ENCODE assay signal across 1 cellular context in the genomic region with DNA sequence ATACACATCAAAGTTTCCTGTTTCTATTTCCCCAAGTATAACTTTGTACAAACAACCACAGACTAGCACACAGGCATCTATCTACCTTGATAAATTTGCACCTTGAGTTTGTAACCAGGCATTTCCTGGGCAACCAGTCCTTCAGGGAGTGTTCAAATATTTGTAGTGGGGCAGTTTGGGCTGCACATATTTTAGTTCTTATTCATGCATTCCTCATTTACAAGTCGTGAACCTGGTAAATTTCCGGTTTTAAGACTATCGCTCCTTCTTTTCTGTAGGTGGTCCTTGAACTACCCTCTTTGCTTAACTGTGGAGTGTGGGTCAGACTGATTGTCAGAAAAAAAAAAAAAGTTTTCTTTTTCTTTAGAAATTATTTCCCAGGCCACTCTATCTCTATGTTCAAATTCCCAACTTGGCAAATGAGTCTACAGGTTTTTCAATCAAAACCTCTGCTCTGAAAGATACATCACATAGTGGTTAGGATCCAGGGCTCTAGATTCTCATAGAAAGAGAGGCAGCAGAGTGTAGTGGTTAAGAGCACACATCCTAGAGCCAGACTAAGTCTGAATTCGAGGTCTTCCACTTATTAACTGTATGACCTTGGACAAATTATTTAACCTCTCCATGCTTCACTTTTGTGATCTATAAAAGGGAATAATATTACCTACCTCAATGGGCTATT.
TF ChIP-seq lines count a peak whose summit lies in the region.

No MANE protein-coding gene starts in this region.

TF ChIP-seq in HepG2, 621 proteins besides CTCF, POLR2A, EP300 and RAD21 (continued from another document and continues in another):
- TF ChIP-seq, protein P1, sequence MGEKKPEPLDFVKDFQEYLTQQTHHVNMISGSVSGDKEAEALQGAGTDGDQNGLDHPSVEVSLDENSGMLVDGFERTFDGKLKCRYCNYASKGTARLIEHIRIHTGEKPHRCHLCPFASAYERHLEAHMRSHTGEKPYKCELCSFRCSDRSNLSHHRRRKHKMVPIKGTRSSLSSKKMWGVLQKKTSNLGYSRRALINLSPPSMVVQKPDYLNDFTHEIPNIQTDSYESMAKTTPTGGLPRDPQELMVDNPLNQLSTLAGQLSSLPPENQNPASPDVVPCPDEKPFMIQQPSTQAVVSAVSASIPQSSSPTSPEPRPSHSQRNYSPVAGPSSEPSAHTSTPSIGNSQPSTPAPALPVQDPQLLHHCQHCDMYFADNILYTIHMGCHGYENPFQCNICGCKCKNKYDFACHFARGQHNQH (CRISPR knock-in tag; IDR thresholded peaks at IDR 0.05) = peak; percentile 80; the same call in 1 of the 2 replicates
- TF ChIP-seq SMAD3 (CRISPR knock-in tag; IDR thresholded peaks at IDR 0.05) (peak; percentile 47; the same call in 1 of the 2 replicates), MAF1 (CRISPR knock-in tag; IDR thresholded peaks at IDR 0.05; ENCODE audit: borderline replicate concordance) (no peak), ZNF510 (CRISPR knock-in tag; IDR thresholded peaks at IDR 0.05; ENCODE audit: low read depth) (no peak), ZNF841 (CRISPR knock-in tag; IDR thresholded peaks at IDR 0.05; ENCODE audit: borderline replicate concordance) (no peak), HOXD1 (CRISPR knock-in tag; IDR thresholded peaks at IDR 0.05) (no peak), AHR (CRISPR knock-in tag; IDR thresholded peaks at IDR 0.05) (no peak), ZNF577 (CRISPR knock-in tag; IDR thresholded peaks at IDR 0.05; ENCODE audit: borderline replicate concordance, low read depth) (no peak), ZNF10 (CRISPR knock-in tag; IDR thresholded peaks at IDR 0.05; ENCODE audit: borderline replicate concordance, low read depth) (no peak), HOXA5 (CRISPR knock-in tag; IDR thresholded peaks at IDR 0.05) (no peak), POGZ (CRISPR knock-in tag; IDR thresholded peaks at IDR 0.05) (peak; percentile 73), FOXK2 (IDR thresholded peaks at IDR 0.05) (no peak), ZNF790 (CRISPR knock-in tag; IDR thresholded peaks at IDR 0.05; ENCODE audit: borderline replicate concordance) (no peak), CREB1 (IDR thresholded peaks at IDR 0.05) (no peak), CREB1 (CRISPR knock-in tag; IDR thresholded peaks at IDR 0.05) (peak; percentile 48), RFX1 (IDR thresholded peaks at IDR 0.05) (peak; percentile 38; the same call in 1 of the 2 replicates), FOXO1 (CRISPR knock-in tag; IDR thresholded peaks at IDR 0.05) (peak; percentile 40; the same call in 1 of the 2 replicates), TMF1 (CRISPR knock-in tag; IDR thresholded peaks at IDR 0.05; ENCODE audit: low read depth) (no peak), ZBTB7A (CRISPR knock-in tag; IDR thresholded peaks at IDR 0.05) (no peak), SALL2 (CRISPR knock-in tag; IDR thresholded peaks at IDR 0.05) (0 out of 2 replicates have a peak, but pooled peaks have one; percentile 23), SMARCC2 (IDR thresholded peaks at IDR 0.05) (no peak), ISL2 (CRISPR knock-in tag; IDR thresholded peaks at IDR 0.05) (peak; percentile 87), ZNF562 (CRISPR knock-in tag; IDR thresholded peaks at IDR 0.05; ENCODE audit: borderline replicate concordance) (no peak), MTA3 (CRISPR knock-in tag; IDR thresholded peaks at IDR 0.05) (no peak), ZNF121 (CRISPR knock-in tag; IDR thresholded peaks at IDR 0.05) (no peak), NCOA1 (CRISPR knock-in tag; IDR thresholded peaks at IDR 0.05) (no peak), KDM1A (CRISPR knock-in tag; IDR thresholded peaks at IDR 0.05) (no peak), CREM (IDR thresholded peaks at IDR 0.05) (peak; percentile 71; the same call in 1 of the 2 replicates), CREM (CRISPR knock-in tag; IDR thresholded peaks at IDR 0.05) (no peak), KMT2A (CRISPR knock-in tag; IDR thresholded peaks at IDR 0.05) (no peak), ZNF747 (CRISPR knock-in tag; IDR thresholded peaks at IDR 0.05; ENCODE audit: borderline replicate concordance) (no peak)
- TF ChIP-seq, protein P2, sequence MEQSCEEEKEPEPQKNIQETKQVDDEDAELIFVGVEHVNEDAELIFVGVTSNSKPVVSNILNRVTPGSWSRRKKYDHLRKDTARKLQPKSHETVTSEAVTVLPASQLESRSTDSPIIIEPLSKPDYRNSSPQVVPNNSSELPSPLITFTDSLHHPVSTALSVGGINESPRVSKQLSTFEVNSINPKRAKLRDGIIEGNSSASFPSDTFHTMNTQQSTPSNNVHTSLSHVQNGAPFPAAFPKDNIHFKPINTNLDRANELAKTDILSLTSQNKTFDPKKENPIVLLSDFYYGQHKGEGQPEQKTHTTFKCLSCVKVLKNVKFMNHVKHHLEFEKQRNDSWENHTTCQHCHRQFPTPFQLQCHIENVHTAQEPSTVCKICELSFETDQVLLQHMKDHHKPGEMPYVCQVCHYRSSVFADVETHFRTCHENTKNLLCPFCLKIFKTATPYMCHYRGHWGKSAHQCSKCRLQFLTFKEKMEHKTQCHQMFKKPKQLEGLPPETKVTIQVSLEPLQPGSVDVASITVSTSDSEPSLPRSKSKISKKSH (CRISPR knock-in tag; IDR thresholded peaks at IDR 0.05; ENCODE audit: borderline replicate concordance) = no peak
- TF ChIP-seq, protein P3, sequence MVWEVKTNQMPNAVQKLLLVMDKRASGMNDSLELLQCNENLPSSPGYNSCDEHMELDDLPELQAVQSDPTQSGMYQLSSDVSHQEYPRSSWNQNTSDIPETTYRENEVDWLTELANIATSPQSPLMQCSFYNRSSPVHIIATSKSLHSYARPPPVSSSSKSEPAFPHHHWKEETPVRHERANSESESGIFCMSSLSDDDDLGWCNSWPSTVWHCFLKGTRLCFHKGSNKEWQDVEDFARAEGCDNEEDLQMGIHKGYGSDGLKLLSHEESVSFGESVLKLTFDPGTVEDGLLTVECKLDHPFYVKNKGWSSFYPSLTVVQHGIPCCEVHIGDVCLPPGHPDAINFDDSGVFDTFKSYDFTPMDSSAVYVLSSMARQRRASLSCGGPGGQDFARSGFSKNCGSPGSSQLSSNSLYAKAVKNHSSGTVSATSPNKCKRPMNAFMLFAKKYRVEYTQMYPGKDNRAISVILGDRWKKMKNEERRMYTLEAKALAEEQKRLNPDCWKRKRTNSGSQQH (CRISPR knock-in tag; IDR thresholded peaks at IDR 0.05; ENCODE audit: low read depth) = no peak
- TF ChIP-seq, protein P4, sequence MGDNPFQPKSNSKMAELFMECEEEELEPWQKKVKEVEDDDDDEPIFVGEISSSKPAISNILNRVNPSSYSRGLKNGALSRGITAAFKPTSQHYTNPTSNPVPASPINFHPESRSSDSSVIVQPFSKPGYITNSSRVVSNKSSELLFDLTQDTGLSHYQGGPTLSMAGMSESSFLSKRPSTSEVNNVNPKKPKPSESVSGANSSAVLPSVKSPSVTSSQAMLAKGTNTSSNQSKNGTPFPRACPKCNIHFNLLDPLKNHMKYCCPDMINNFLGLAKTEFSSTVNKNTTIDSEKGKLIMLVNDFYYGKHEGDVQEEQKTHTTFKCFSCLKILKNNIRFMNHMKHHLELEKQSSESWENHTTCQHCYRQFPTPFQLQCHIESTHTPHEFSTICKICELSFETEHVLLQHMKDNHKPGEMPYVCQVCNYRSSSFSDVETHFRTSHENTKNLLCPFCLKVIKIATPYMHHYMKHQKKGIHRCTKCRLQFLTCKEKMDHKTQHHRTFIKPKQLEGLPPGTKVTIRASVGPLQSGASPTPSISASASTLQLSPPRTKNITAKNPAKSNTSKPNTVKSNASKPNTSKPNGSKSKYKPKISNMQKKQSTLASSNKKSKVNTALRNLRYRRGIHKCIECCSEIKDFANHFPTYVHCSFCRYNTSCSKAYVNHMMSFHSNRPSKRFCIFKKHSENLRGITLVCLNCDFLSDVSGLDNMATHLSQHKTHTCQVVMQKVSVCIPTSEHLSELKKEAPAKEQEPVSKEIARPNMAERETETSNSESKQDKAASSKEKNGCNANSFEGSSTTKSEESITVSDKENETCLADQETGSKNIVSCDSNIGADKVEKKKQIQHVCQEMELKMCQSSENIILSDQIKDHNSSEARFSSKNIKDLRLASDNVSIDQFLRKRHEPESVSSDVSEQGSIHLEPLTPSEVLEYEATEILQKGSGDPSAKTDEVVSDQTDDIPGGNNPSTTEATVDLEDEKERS (CRISPR knock-in tag; IDR thresholded peaks at IDR 0.05) = peak; percentile 68; the same call in 1 of the 2 replicates
- TF ChIP-seq, protein P5, sequence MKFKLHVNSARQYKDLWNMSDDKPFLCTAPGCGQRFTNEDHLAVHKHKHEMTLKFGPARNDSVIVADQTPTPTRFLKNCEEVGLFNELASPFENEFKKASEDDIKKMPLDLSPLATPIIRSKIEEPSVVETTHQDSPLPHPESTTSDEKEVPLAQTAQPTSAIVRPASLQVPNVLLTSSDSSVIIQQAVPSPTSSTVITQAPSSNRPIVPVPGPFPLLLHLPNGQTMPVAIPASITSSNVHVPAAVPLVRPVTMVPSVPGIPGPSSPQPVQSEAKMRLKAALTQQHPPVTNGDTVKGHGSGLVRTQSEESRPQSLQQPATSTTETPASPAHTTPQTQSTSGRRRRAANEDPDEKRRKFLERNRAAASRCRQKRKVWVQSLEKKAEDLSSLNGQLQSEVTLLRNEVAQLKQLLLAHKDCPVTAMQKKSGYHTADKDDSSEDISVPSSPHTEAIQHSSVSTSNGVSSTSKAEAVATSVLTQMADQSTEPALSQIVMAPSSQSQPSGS (CRISPR knock-in tag; IDR thresholded peaks at IDR 0.05) = peak; percentile 98
- TF ChIP-seq, protein P6, sequence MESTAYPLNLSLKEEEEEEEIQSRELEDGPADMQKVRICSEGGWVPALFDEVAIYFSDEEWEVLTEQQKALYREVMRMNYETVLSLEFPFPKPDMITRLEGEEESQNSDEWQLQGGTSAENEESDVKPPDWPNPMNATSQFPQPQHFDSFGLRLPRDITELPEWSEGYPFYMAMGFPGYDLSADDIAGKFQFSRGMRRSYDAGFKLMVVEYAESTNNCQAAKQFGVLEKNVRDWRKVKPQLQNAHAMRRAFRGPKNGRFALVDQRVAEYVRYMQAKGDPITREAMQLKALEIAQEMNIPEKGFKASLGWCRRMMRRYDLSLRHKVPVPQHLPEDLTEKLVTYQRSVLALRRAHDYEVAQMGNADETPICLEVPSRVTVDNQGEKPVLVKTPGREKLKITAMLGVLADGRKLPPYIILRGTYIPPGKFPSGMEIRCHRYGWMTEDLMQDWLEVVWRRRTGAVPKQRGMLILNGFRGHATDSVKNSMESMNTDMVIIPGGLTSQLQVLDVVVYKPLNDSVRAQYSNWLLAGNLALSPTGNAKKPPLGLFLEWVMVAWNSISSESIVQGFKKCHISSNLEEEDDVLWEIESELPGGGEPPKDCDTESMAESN (CRISPR knock-in tag; conservative IDR thresholded peaks at IDR 0.05) = no peak
- TF ChIP-seq, protein P7, sequence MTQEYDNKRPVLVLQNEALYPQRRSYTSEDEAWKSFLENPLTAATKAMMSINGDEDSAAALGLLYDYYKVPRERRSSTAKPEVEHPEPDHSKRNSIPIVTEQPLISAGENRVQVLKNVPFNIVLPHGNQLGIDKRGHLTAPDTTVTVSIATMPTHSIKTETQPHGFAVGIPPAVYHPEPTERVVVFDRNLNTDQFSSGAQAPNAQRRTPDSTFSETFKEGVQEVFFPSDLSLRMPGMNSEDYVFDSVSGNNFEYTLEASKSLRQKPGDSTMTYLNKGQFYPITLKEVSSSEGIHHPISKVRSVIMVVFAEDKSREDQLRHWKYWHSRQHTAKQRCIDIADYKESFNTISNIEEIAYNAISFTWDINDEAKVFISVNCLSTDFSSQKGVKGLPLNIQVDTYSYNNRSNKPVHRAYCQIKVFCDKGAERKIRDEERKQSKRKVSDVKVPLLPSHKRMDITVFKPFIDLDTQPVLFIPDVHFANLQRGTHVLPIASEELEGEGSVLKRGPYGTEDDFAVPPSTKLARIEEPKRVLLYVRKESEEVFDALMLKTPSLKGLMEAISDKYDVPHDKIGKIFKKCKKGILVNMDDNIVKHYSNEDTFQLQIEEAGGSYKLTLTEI (CRISPR knock-in tag; conservative IDR thresholded peaks at IDR 0.05) = no peak
- TF ChIP-seq, protein P8, sequence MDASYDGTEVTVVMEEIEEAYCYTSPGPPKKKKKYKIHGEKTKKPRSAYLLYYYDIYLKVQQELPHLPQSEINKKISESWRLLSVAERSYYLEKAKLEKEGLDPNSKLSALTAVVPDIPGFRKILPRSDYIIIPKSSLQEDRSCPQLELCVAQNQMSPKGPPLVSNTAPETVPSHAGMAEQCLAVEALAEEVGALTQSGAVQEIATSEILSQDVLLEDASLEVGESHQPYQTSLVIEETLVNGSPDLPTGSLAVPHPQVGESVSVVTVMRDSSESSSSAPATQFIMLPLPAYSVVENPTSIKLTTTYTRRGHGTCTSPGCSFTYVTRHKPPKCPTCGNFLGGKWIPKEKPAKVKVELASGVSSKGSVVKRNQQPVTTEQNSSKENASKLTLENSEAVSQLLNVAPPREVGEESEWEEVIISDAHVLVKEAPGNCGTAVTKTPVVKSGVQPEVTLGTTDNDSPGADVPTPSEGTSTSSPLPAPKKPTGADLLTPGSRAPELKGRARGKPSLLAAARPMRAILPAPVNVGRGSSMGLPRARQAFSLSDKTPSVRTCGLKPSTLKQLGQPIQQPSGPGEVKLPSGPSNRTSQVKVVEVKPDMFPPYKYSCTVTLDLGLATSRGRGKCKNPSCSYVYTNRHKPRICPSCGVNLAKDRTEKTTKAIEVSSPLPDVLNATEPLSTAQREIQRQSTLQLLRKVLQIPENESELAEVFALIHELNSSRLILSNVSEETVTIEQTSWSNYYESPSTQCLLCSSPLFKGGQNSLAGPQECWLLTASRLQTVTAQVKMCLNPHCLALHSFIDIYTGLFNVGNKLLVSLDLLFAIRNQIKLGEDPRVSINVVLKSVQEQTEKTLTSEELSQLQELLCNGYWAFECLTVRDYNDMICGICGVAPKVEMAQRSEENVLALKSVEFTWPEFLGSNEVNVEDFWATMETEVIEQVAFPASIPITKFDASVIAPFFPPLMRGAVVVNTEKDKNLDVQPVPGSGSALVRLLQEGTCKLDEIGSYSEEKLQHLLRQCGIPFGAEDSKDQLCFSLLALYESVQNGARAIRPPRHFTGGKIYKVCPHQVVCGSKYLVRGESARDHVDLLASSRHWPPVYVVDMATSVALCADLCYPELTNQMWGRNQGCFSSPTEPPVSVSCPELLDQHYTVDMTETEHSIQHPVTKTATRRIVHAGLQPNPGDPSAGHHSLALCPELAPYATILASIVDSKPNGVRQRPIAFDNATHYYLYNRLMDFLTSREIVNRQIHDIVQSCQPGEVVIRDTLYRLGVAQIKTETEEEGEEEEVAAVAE (CRISPR knock-in tag; IDR thresholded peaks at IDR 0.05; ENCODE audit: borderline replicate concordance) = 0 out of 2 replicates have a peak, but pooled peaks have one; percentile 46
- TF ChIP-seq, protein P9, sequence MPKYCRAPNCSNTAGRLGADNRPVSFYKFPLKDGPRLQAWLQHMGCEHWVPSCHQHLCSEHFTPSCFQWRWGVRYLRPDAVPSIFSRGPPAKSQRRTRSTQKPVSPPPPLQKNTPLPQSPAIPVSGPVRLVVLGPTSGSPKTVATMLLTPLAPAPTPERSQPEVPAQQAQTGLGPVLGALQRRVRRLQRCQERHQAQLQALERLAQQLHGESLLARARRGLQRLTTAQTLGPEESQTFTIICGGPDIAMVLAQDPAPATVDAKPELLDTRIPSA (CRISPR knock-in tag; IDR thresholded peaks at IDR 0.05; ENCODE audit: borderline replicate concordance) = no peak
